8 cellular contexts compared by ENCODE assay signal in the genomic region with DNA sequence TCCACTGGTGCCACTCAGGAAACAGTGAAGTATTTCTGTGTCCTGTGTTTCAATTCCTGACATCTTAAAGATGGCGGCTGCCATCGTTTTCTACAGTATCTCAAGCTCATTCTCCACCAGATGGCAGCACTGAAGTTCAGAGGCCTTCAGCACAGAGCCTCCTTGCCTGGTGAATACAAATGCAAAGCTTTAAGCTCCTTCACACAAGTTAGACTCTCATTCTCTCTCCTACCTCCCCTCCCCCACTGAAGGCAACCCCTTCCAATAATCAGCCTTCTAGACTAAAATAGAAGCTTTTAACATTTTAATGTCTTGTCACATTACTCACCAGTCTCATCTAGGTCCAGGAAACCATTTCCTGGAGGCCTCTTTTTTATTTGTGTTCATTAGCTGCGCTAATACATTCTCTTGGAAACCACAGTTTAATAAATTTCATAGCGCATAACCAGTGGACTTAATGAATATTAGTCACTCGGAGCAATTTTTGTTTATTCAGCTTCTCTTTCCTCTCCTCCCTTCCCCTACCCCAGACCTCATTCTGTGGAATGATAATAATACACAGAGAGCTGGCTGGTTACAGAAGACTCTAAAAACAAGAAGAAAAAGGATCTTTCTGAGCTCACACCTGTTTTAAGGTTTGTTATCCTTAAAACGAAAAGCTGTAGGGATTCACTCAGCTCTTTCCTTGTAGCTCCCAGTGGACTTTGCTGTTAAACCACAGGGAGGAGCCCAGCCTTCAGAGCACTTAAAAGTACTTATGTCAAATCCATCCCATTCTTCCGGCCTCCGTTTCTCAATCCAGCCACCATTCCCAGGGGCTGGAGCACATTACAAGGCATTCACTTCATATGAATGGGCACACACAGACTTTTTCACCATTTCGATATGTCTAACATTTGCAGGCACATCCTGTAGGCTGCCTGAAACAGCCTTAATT.
DNase-seq lines count a peak whose midpoint lies in the region; ATAC-seq and TF ChIP-seq lines count a peak whose summit lies in the region.

No MANE protein-coding gene starts in this region.

- DNase-seq in DMS153 treated with DMSO at 0.1 percent for 48 hours (lab: John Stamatoyannopoulos, UW; ENCODE audit: unreplicated experiment) = peak; percentile 50
- DNase-seq in NCI-H748 (lab: John Stamatoyannopoulos, UW; ENCODE audit: unreplicated experiment) = peak; percentile 92
- peak; percentile 3 to 91 (median 71) for DNase-seq in head of caudate nucleus
- DNase-seq in psoas muscle = peak in 1 of 2 donors; percentile 20
- no peak for DNase-seq in DMS79 treated with DMSO at 0.1 percent for 48 hours (lab: John Stamatoyannopoulos, UW)

- H3K36me3 ChIP-seq in psoas muscle (ENCODE audit: insufficient read depth in 1 of 2, low read depth in 1 of 2) = no peaks in the 10 kb centered on the region

- no peak overlapping the region for H3K4me3 ChIP-seq in psoas muscle

- no peak overlapping the region for H3K4me3 Mint-ChIP-seq in activated T-helper 17 cell treated with anti-CD3 and anti-CD28 coated beads, Interleukin-2, amount 50 U/mL, for 72 hours

- peak overlapping the region; percentile 38 for H3K27ac ChIP-seq in psoas muscle

- no peak overlapping the region for H3K27ac Mint-ChIP-seq in activated T-helper 17 cell treated with anti-CD3 and anti-CD28 coated beads, Interleukin-2, amount 50 U/mL, for 72 hours

- H3K27me3 ChIP-seq in psoas muscle (ENCODE audit: insufficient read depth in 3 of 3, low read length in 2 of 3) = no peaks in the 10 kb centered on the region

- peaks cover 9% of the 10 kb centered on the region for H3K27me3 Mint-ChIP-seq in activated T-helper 17 cell treated with anti-CD3 and anti-CD28 coated beads, Interleukin-2, amount 50 U/mL, for 72 hours

- peak; percentile 97 for ATAC-seq in GM19395 (IDR thresholded peaks at IDR 0.05; ENCODE audit: unreplicated experiment)
- peak; percentile 96 for ATAC-seq in HG03442 (IDR thresholded peaks at IDR 0.05; ENCODE audit: unreplicated experiment)
- ATAC-seq in activated T-helper 17 cell treated with anti-CD3 and anti-CD28 coated beads, Interleukin-2, amount 50 U/mL, for 72 hours (replicated peaks) = peak; percentile 72
- ATAC-seq in psoas muscle = peak in 3 of 4 donors; percentile 65 to 69 (median 67)

- H3K4me1 ChIP-seq in psoas muscle = no peaks in the 10 kb centered on the region

- peaks cover 4% of the 10 kb centered on the region for H3K9me3 Mint-ChIP-seq in activated T-helper 17 cell treated with anti-CD3 and anti-CD28 coated beads, Interleukin-2, amount 50 U/mL, for 72 hours

- intact Hi-C loops in head of caudate nucleus (cut with DNase I) (loop anchor here (5.0 kb wide), 1 partner anchor 173 kb away; no protein-coding TSS in a partner anchor), psoas muscle (cut with DNase I) (loop anchor here (2.0 to 5.0 kb wide), 2 partner anchors 171 to 173 kb away; no protein-coding TSS in a partner anchor)

- 61 to 65% (median 63%) methylated on average over 9 of the region's 9 CpGs for WGBS in psoas muscle, 3 donors

- TF ChIP-seq CTCF in psoas muscle (IDR thresholded peaks at IDR 0.05) = peak; percentile 61

- H3K36me3 Mint-ChIP-seq in activated T-helper 17 cell treated with anti-CD3 and anti-CD28 coated beads, Interleukin-2, amount 50 U/mL, for 72 hours (ENCODE audit: low read depth) = no peaks in the 10 kb centered on the region

- H3K9me3 ChIP-seq in psoas muscle = no peaks in the 10 kb centered on the region

- H3K4me1 Mint-ChIP-seq in activated T-helper 17 cell treated with anti-CD3 and anti-CD28 coated beads, Interleukin-2, amount 50 U/mL, for 72 hours = no peaks in the 10 kb centered on the region
